Comparison of ENCODE assay signal across 1 cellular context in genomic region chr14:69398053-69398817, GRCh38.
TF ChIP-seq lines count a peak whose summit lies in the region.

ERH (minus strand) TSS chr14:69398299; CDS start chr14:69398233, 66 bp downstream.
SLC39A9 (plus strand) TSS chr14:69398692; CDS start chr14:69399370, 678 bp downstream.

TF ChIP-seq in K562, 482 proteins besides CTCF, POLR2A, EP300 and RAD21 (continued from another document and continues in another):
- TF ChIP-seq CHD7 (IDR thresholded peaks at IDR 0.05; ENCODE audit: low read depth, low read length) (no peak), POLR2H (tag; IDR thresholded peaks at IDR 0.05; ENCODE audit: low read depth) (peak; percentile 87), ZBTB7A (IDR thresholded peaks at IDR 0.05; ENCODE audit: borderline replicate concordance, control insufficient read depth, low read depth, low read length) (no peak), SNAPC5 (CRISPR knock-in tag; IDR thresholded peaks at IDR 0.05) (no peak), CEBPG (CRISPR knock-in tag; IDR thresholded peaks at IDR 0.05) (no peak), CEBPG (tag; conservative IDR thresholded peaks at IDR 0.05 in 1 of 2, IDR thresholded peaks at IDR 0.05 in 1 of 2) (no peak), KDM4B (IDR thresholded peaks at IDR 0.05; ENCODE audit: borderline replicate concordance in 2 of 2, low read depth in 1 of 2) (0 out of 4 replicates have a peak, but pooled peaks of 1 of the 2 experiments have one; percentile 33), TRIM24 (IDR thresholded peaks at IDR 0.05) (no peak), ZBTB9 (CRISPR knock-in tag; IDR thresholded peaks at IDR 0.05) (no peak), GATA2 (CRISPR knock-in tag; IDR thresholded peaks at IDR 0.05) (no peak), KLF6 (CRISPR knock-in tag; IDR thresholded peaks at IDR 0.05; ENCODE audit: borderline replicate concordance) (no peak), ZNF75A (CRISPR knock-in tag; IDR thresholded peaks at IDR 0.05) (no peak; the same call in 1 of the 2 replicates), ZSCAN32 (CRISPR knock-in tag; IDR thresholded peaks at IDR 0.05) (no peak), CBFA2T3 (IDR thresholded peaks at IDR 0.05) (no peak), NCOA1 (IDR thresholded peaks at IDR 0.05; ENCODE audit: low read depth) (peak; percentile 90; the same call in 1 of the 2 replicates), DIDO1 (tag; IDR thresholded peaks at IDR 0.05; ENCODE audit: low read depth) (peak; percentile 93), EWSR1 (IDR thresholded peaks at IDR 0.05; ENCODE audit: borderline replicate concordance, low read depth, partially characterized antibody) (no peak), ZFPM2 (CRISPR knock-in tag; IDR thresholded peaks at IDR 0.05) (no peak), TSC22D4 (tag; IDR thresholded peaks at IDR 0.05) (no peak), SIN3A (IDR thresholded peaks at IDR 0.05; ENCODE audit: borderline replicate concordance in 2 of 2, control insufficient read depth in 1 of 2, low read depth in 2 of 2, low read length in 2 of 2) (peak; percentile 91 to 92), UBTF (IDR thresholded peaks at IDR 0.05; ENCODE audit: borderline replicate concordance in 1 of 2, low read depth in 2 of 2, low read length in 2 of 2) (no peak), RFX7 (CRISPR knock-in tag; IDR thresholded peaks at IDR 0.05) (no peak), RNF2 (IDR thresholded peaks at IDR 0.05) (no peak), CC2D1A (IDR thresholded peaks at IDR 0.05) (no peak), E2F3 (CRISPR knock-in tag; IDR thresholded peaks at IDR 0.05) (no peak), ZNF592 (IDR thresholded peaks at IDR 0.05) (no peak), ZNF444 (CRISPR knock-in tag; IDR thresholded peaks at IDR 0.05) (no peak), CUX1 (CRISPR knock-in tag; IDR thresholded peaks at IDR 0.05) (no peak), E2F6 (IDR thresholded peaks at IDR 0.05; ENCODE audit: borderline replicate concordance in 1 of 2, extremely low read depth in 1 of 2, insufficient read depth in 1 of 2, insufficient read length in 1 of 2, low read depth in 1 of 2, low read length in 1 of 2, poor library complexity in 1 of 2, severe bottlenecking in 1 of 2) (peak in 1 of 2 experiments; percentile 25)
